Comparison of ENCODE assay signal across 1 cellular context in the genomic region with DNA sequence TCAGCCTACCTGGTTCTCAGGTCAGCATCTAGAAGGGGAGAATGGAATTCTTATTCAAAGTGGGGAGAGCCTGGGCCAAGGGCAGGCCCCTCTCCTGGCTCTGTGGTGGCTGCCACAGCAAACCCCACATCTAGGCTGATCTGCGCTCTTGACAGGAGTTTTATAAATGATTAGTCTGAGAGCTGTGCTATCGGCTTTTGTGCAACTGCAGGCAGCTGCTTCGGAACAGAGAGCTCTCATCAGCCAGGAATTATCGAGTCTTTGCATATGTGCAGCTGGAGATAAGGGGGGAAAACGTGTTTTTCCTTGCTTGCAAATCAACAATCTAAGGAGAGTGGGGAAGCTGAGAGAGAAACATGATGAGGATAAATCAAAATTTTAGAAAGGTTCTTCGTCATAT.
TF ChIP-seq lines count a peak whose summit lies in the region.

No MANE protein-coding gene starts in this region.

TF ChIP-seq in GM23338, 12 proteins besides CTCF, POLR2A, EP300 and RAD21 (continued from another document):
- TF ChIP-seq ZNF462 (CRISPR knock-in tag; IDR thresholded peaks at IDR 0.05) = 0 out of 2 replicates have a peak, but pooled peaks have one; percentile 44
TF ChIP-seq in GM23338: peak in this region for 1.
